Comparison of ENCODE assay signal across 9 cellular contexts in the genomic region with DNA sequence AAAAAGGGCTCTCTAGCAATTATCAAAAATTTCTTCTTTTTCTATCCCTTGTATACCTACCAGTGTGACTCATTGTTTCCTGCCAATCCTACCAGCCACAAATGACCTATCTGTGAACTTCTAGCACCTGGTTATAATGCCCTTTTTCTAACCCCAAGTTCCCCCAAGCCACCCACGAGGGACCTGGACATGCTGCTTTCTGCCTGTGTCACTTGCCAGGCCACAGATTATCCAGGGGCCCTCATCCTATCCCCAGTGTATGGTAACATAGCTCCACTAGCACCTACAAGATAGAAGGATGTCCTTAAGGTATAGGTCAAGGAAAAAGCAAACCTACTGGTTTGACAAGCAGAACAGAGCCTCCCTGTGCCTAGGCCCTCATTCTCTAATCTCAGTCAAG. TPM values are rescaled to one million over a fixed set of nuclear protein-coding genes. Genes with fewer than 3 reads are reported as not detected.
A peak's percentile ranks its signal among the peaks of the same experiment; 100 is the strongest.
DNase-seq lines count a peak whose midpoint lies in the region; ATAC-seq lines count a peak whose summit lies in the region.
"Had no signal": no experiment of that assay in that cellular context is flagged by ENCODE, and none has a peak within 500 bp of the region (broad histone marks: within the 10 kb centered on the region; RNA-seq: fewer than 3 reads in every experiment).

No MANE protein-coding gene starts in this region.

- no peak overlapping the region for H2BK12ac ChIP-seq in trophoblast cell (ENCODE audit: low read length)

- no peak overlapping the region for H3K18ac ChIP-seq in trophoblast cell (ENCODE audit: low read length)

- peaks cover 15 to 33% of the 10 kb centered on the region in 2 experiments for H3K4me1 ChIP-seq in trophoblast cell (ENCODE audit: control insufficient read depth in 1 of 2, insufficient read depth in 2 of 2, low read length in 2 of 2)

- no peaks in the 10 kb centered on the region for H3K27me3 ChIP-seq in trophoblast cell (ENCODE audit: insufficient read depth, low read length)

- H2AFZ ChIP-seq in trophoblast cell (ENCODE audit: insufficient read depth, low read length, poor library complexity), result no peak overlapping the region

- no peak overlapping the region for H3K4ac ChIP-seq in trophoblast cell (ENCODE audit: low read depth, low read length)

- H2AK5ac ChIP-seq in trophoblast cell (ENCODE audit: low read length), result no peak overlapping the region

- H2BK120ac ChIP-seq in trophoblast cell (ENCODE audit: insufficient read depth, low read length, poor library complexity), result no peak overlapping the region

- H3K4me3 ChIP-seq in trophoblast cell (ENCODE audit: low read depth, low read length), result no peak overlapping the region

- no peak overlapping the region for H4K12ac ChIP-seq in trophoblast cell (ENCODE audit: low read depth, low read length)

- H3K23ac ChIP-seq in trophoblast cell (ENCODE audit: low read length), result no peak overlapping the region

- peaks cover 42% of the 10 kb centered on the region for H3K36me3 Mint-ChIP-seq in activated T-helper 17 cell treated with anti-CD3 and anti-CD28 coated beads, Interleukin-2, amount 50 U/mL, for 72 hours (ENCODE audit: low read depth)

- H3K4me2 ChIP-seq in trophoblast cell (ENCODE audit: low read length), result no peak overlapping the region

- H3K9ac ChIP-seq in trophoblast cell (ENCODE audit: low read length), result no peak overlapping the region

- peaks cover 2% of the 10 kb centered on the region for H3K9me3 ChIP-seq in trophoblast cell (ENCODE audit: insufficient read depth, low read depth, low read length)

- H3K4me1 Mint-ChIP-seq in activated T-helper 17 cell treated with anti-CD3 and anti-CD28 coated beads, Interleukin-2, amount 50 U/mL, for 72 hours, result peaks cover 30% of the 10 kb centered on the region

- H4K91ac ChIP-seq in trophoblast cell (ENCODE audit: low read depth, low read length), result peak overlapping the region; percentile 19

- H3K9me3 Mint-ChIP-seq in activated T-helper 17 cell treated with anti-CD3 and anti-CD28 coated beads, Interleukin-2, amount 50 U/mL, for 72 hours, result no peaks in the 10 kb centered on the region

- H3K4me3 Mint-ChIP-seq in activated T-helper 17 cell treated with anti-CD3 and anti-CD28 coated beads, Interleukin-2, amount 50 U/mL, for 72 hours, result no peak overlapping the region

- H3K79me2 ChIP-seq in trophoblast cell (ENCODE audit: control insufficient read depth, insufficient read depth, low read length, poor library complexity), result peaks cover 5% of the 10 kb centered on the region

- peak overlapping the region; percentile 68 for H3K27ac ChIP-seq in trophoblast cell (ENCODE audit: low read depth, low read length)

- DNase-seq in HT-29 (ENCODE audit: low spot score), result peak; percentile 65
- peak; percentile 66 to 89 for DNase-seq in trophoblast cell
- DNase-seq in NAMALWA (ENCODE audit: low spot score), result no peak
- no peak for DNase-seq in NCI-H510A (lab: John Stamatoyannopoulos, UW)
- no peak for DNase-seq in occipital lobe (lab: John Stamatoyannopoulos, UW)
- DNase-seq: NCI-H1048 had no signal

- H4K8ac ChIP-seq in trophoblast cell (ENCODE audit: low read depth, low read length), result no peak overlapping the region

- peak overlapping the region; percentile 59 for H2BK5ac ChIP-seq in trophoblast cell (ENCODE audit: low read depth, low read length, poor library complexity)

- H3K27ac Mint-ChIP-seq in activated T-helper 17 cell treated with anti-CD3 and anti-CD28 coated beads, Interleukin-2, amount 50 U/mL, for 72 hours, result peak overlapping the region; percentile 84

- H3K79me1 ChIP-seq in trophoblast cell (ENCODE audit: low read length), result peaks cover 13% of the 10 kb centered on the region

- WGBS in trophoblast cell (ENCODE audit: extremely low coverage, insufficient coverage, insufficient read length), result no CpG with 5 or more reads among the region's 1 CpG

- H3K27me3 Mint-ChIP-seq in activated T-helper 17 cell treated with anti-CD3 and anti-CD28 coated beads, Interleukin-2, amount 50 U/mL, for 72 hours, result no peaks in the 10 kb centered on the region

- H3K36me3 ChIP-seq in trophoblast cell (ENCODE audit: control insufficient read depth in 1 of 2, insufficient read depth in 2 of 2, low read length in 2 of 2), result no peaks in the 10 kb centered on the region

- ATAC-seq in GM18520 (IDR thresholded peaks at IDR 0.05; ENCODE audit: unreplicated experiment) (peak; percentile 62), HG03135 (IDR thresholded peaks at IDR 0.05; ENCODE audit: unreplicated experiment) (no peak)
- ATAC-seq in activated T-helper 17 cell treated with anti-CD3 and anti-CD28 coated beads, Interleukin-2, amount 50 U/mL, for 72 hours (replicated peaks), result peak; percentile 54

- no peak overlapping the region for H3K14ac ChIP-seq in trophoblast cell (ENCODE audit: low read length)

RNA-seq across cellular contexts. Expression of a gene that starts 26.8 kb away (rescaled TPM):
- total RNA-seq in HT-29 (2014; rRNA removed; shearing (Covaris generic)), result 14.7 and 16.2 TPM in 2 replicates
- total RNA-seq in activated T-helper 17 cell treated with anti-CD3 and anti-CD28 coated beads, Interleukin-2, amount 50 U/mL, for 72 hours, result 100 to 1,000 TPM in 1 of 2 donors, 10 to 100 TPM in 1; 94.3 to 203 TPM
- polyA plus RNA-seq in trophoblast cell (2013), result 137 and 140 TPM in 2 replicates
- total RNA-seq in occipital lobe, result 37.7 TPM

Comparison
In these comparisons a context has a peak if more than half of its experiments do, and no peak if none do; other contexts are left out.
1. DNase-seq: peak in HT-29 (single experiment) and trophoblast cell (2 of 2); none in NAMALWA (single experiment), NCI-H510A (single experiment) and occipital lobe (single experiment).